Comparison of ENCODE assay signal across 16 cellular contexts in genomic region chr4:15194520-15194919, GRCh38.
"Had no signal": no experiment of that assay in that cellular context is flagged by ENCODE, and none has a peak within 500 bp of the region (broad histone marks: within the 10 kb centered on the region; RNA-seq: fewer than 3 reads in every experiment).

No MANE protein-coding gene starts in this region.

- H3K27me3 ChIP-seq: gastrocnemius medialis, transverse colon had no signal

- H3K4me3 ChIP-seq: gastrocnemius medialis, left ventricle myocardium inferior, lower lobe of right lung, psoas muscle, skin epidermis, thoracic aorta, transverse colon had no signal

- H3K9me3 ChIP-seq: gastrocnemius medialis, left ventricle myocardium inferior, lower lobe of right lung, psoas muscle, thoracic aorta, transverse colon had no signal

- H3K36me3 ChIP-seq: gastrocnemius medialis, left ventricle myocardium inferior, lower lobe of right lung, thoracic aorta, transverse colon had no signal

- H3K27ac ChIP-seq: gastrocnemius medialis, left ventricle myocardium inferior, lower lobe of right lung, psoas muscle, skin epidermis, thoracic aorta, transverse colon had no signal

- DNase-seq: effector memory CD4-positive, alpha-beta T cell; gastrocnemius medialis; glutamatergic neuron; left cardiac atrium; left ventricle myocardium inferior; lower lobe of right lung; naive B cell; psoas muscle; stimulated activated CD4-positive, alpha-beta T cell treated with anti-CD3 and anti-CD28 coated beads, Interleukin-2, amount 100 ng/mL, for 24 hours; stimulated activated CD4-positive, alpha-beta T cell treated with anti-CD3 and anti-CD28 coated beads, Interleukin-4, amount 100 ng/mL, for 4 hours; stimulated activated naive B cell treated with anti-CD40 and anti-IgM and Interleukin-4, amounts not matched to agents 10 μg/mL and 1 μg/mL and 100 μg/mL, for 72 hours; stimulated activated naive CD8-positive, alpha-beta T cell treated with anti-CD3 and anti-CD28 coated beads, Interleukin-15, amount 100 ng/mL, for 72 hours; substantia nigra; transverse colon had no signal

- H3K4me1 ChIP-seq: gastrocnemius medialis, lower lobe of right lung, psoas muscle, transverse colon had no signal
